8 cellular contexts compared by ENCODE assay signal in the genomic region with DNA sequence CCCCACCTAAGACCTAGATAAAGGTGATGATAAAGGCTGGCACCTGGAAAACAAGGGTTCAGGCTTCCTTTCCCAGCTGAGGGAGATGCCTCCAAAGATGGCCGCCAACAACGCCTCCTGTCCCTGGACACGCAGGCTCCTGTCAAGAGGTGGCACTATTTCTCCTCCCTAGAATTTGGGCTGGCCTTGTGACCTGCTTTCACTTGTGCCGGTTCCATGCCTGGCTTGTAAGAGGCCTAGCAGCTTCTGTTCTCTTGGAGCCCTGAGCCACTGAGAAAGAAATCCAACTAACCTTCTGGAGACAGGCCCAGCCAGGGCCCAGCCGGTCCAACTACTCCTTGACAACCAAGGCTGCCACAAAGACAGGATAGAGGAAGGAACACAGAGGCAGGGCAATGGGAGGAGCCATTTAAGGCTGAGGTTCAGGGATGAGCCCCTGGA.
DNase-seq lines count a peak whose midpoint lies in the region; ATAC-seq and TF ChIP-seq lines count a peak whose summit lies in the region.

No MANE protein-coding gene starts in this region.

- H3K36me3 ChIP-seq in hepatocyte (replicated peaks; ENCODE audit: insufficient read depth, low read depth) (no peaks in the 10 kb centered on the region), smooth muscle cell (ENCODE audit: low read depth) (no peaks in the 10 kb centered on the region)

- no peaks in the 10 kb centered on the region for H3F3A ChIP-seq in smooth muscle cell (ENCODE audit: low read depth)

- H2AFZ ChIP-seq in hepatocyte (no peak overlapping the region), smooth muscle cell (ENCODE audit: low read depth) (peak overlapping the region; percentile 32)

- H3K4me2 ChIP-seq in hepatocyte = no peak overlapping the region
- no peak overlapping the region for H3K4me2 ChIP-seq in smooth muscle cell

- H3K9me2 ChIP-seq in hepatocyte (replicated peaks; ENCODE audit: insufficient read depth) = no peaks in the 10 kb centered on the region

- peak; percentile 27 for DNase-seq in COLO668 (lab: John Stamatoyannopoulos, UW; ENCODE audit: unreplicated experiment)
- DNase-seq in Jurkat, Clone E6-1 (ENCODE audit: low read depth, low spot score) = peak; percentile 52
- DNase-seq in T follicular helper cell (ENCODE audit: low read depth) = peak; percentile 24
- peak; percentile 27 for DNase-seq in astrocyte of the spinal cord (ENCODE audit: low read depth, low spot score)
- DNase-seq in hepatocyte (ENCODE audit: low spot score) = peak; percentile 53
- DNase-seq in smooth muscle cell (lab: John Stamatoyannopoulos, UW; ENCODE audit: unreplicated experiment) = no peak

- H3K27me3 ChIP-seq in hepatocyte (no peaks in the 10 kb centered on the region), smooth muscle cell (ENCODE audit: low read depth) (peaks cover 15% of the 10 kb centered on the region)

- H3K4me3 ChIP-seq in Jurkat, Clone E6-1 (ENCODE audit: low read length) = no peak overlapping the region
- H3K4me3 ChIP-seq in astrocyte of the spinal cord (ENCODE audit: low read depth, low read length) (no peak overlapping the region), hepatocyte (no peak overlapping the region), smooth muscle cell (no peak overlapping the region)

- H3K27ac ChIP-seq in hepatocyte (no peak overlapping the region), smooth muscle cell (ENCODE audit: low read depth) (no peak overlapping the region)

- 67% methylated on average over 5 of the region's 5 CpGs for WGBS in hepatocyte (ENCODE audit: low lambda C conversion rate, missing lambda C conversion rate)
- WGBS in smooth muscle cell (ENCODE audit: low lambda C conversion rate) = 65% methylated on average over 5 of the region's 5 CpGs

- TF ChIP-seq CTCF in astrocyte of the spinal cord (IDR thresholded peaks at IDR 0.05; ENCODE audit: low read depth, low read length) = peak; percentile 45
- TF ChIP-seq CTCF in hepatocyte (IDR thresholded peaks at IDR 0.05; ENCODE audit: poor library complexity) = peak; percentile 32
- peak; percentile 44 for TF ChIP-seq CTCF in smooth muscle cell (IDR thresholded peaks at IDR 0.05; ENCODE audit: borderline replicate concordance, insufficient read depth, poor library complexity, severe bottlenecking)

- H3K4me1 ChIP-seq in hepatocyte (ENCODE audit: insufficient read depth) (no peaks in the 10 kb centered on the region), smooth muscle cell (ENCODE audit: low read depth) (no peaks in the 10 kb centered on the region)

- ATAC-seq in GM19023 (IDR thresholded peaks at IDR 0.05; ENCODE audit: unreplicated experiment) (no peak), GM19467 (IDR thresholded peaks at IDR 0.05; ENCODE audit: unreplicated experiment) (no peak)

- in situ Hi-C loops in astrocyte of the spinal cord (cut with HindIII; ENCODE audit: low sequenced_read_pairs) = no loop called here

- H3K9ac ChIP-seq in smooth muscle cell (ENCODE audit: low read depth) = no peak overlapping the region

- H3K79me2 ChIP-seq in hepatocyte (no peaks in the 10 kb centered on the region), smooth muscle cell (ENCODE audit: low read depth) (no peaks in the 10 kb centered on the region)

- no peaks in the 10 kb centered on the region for H3K9me3 ChIP-seq in hepatocyte (ENCODE audit: low read depth)
- no peaks in the 10 kb centered on the region for H3K9me3 ChIP-seq in smooth muscle cell (replicated peaks; ENCODE audit: low read depth)

- no peaks in the 10 kb centered on the region for H4K20me1 ChIP-seq in hepatocyte (ENCODE audit: insufficient read depth, poor library complexity, severe bottlenecking)
- H4K20me1 ChIP-seq in smooth muscle cell (ENCODE audit: low read depth) = no peaks in the 10 kb centered on the region
